In the genomic region with DNA sequence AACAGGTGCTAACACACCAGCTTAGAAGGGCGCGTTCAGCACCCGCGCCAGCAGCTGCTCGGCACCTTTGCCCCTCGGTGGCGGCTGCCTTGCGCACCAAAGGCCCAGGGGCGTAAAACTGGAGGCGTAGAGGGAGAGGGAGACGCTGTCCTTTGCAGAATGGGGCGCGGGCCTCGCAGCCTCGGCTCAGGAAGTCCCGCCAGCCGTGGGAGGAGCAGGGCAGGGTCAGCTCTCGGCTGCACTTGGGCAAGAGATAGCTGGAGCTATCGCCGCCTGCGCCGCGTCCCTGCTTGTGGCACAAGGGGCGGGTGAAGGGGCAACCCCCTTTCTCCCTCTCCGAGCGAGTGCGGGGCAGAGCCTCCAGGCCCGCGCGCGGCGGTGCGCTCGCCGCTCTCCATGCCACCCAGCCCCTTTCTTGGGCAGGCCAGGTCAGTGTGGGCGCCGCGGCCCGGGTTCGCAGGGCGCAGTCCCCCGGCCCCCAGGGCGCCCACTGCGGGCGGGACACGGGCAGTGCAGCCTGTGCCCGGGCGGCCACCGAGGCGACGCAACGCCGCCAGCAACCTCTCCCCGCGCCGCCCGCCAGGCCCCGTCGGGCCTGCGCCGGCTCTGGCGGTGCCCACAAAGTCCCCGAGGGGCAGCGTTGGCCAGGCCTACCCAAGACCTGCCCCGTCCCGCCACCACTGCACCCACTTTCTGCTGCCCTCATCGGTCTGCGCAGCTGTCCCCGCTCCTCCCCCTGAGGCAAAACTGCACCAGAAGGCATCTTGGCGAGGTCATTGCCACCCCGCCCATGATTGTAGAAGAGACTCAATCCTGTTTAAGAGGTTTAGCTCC, we compare ENCODE assay signal across 1 cellular context.
TF ChIP-seq lines count a peak whose summit lies in the region.

No MANE protein-coding gene starts in this region.

TF ChIP-seq in WTC11, 78 proteins besides CTCF, POLR2A, EP300 and RAD21 (continued from another document and continues in another):
- TF ChIP-seq, protein P1, sequence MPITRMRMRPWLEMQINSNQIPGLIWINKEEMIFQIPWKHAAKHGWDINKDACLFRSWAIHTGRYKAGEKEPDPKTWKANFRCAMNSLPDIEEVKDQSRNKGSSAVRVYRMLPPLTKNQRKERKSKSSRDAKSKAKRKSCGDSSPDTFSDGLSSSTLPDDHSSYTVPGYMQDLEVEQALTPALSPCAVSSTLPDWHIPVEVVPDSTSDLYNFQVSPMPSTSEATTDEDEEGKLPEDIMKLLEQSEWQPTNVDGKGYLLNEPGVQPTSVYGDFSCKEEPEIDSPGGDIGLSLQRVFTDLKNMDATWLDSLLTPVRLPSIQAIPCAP (CRISPR knock-in tag; IDR thresholded peaks at IDR 0.05), result no peak
- TF ChIP-seq ZNF396 (CRISPR knock-in tag; IDR thresholded peaks at IDR 0.05; ENCODE audit: borderline replicate concordance) (no peak), IRF2 (CRISPR knock-in tag; IDR thresholded peaks at IDR 0.05; ENCODE audit: borderline replicate concordance, low read depth) (no peak), CREM (CRISPR knock-in tag; IDR thresholded peaks at IDR 0.05) (no peak), OVOL2 (CRISPR knock-in tag; IDR thresholded peaks at IDR 0.05; ENCODE audit: borderline replicate concordance) (no peak), KAT7 (CRISPR knock-in tag; IDR thresholded peaks at IDR 0.05; ENCODE audit: borderline replicate concordance) (no peak), NFE2L1 (CRISPR knock-in tag; IDR thresholded peaks at IDR 0.05) (no peak), ZNF671 (CRISPR knock-in tag; IDR thresholded peaks at IDR 0.05) (no peak), EMX1 (CRISPR knock-in tag; IDR thresholded peaks at IDR 0.05) (0 out of 2 replicates have a peak, but pooled peaks have one; percentile 85), JUN (CRISPR knock-in tag; IDR thresholded peaks at IDR 0.05) (no peak), SOX15 (CRISPR knock-in tag; IDR thresholded peaks at IDR 0.05) (no peak), FOXP1 (CRISPR knock-in tag; IDR thresholded peaks at IDR 0.05; ENCODE audit: borderline replicate concordance) (peak; percentile 81; the same call in 1 of the 2 replicates), ZNF423 (CRISPR knock-in tag; IDR thresholded peaks at IDR 0.05) (no peak), TP53 (CRISPR knock-in tag; IDR thresholded peaks at IDR 0.05) (no peak), ATF1 (CRISPR knock-in tag; IDR thresholded peaks at IDR 0.05) (no peak), MXD4 (CRISPR knock-in tag; IDR thresholded peaks at IDR 0.05; ENCODE audit: borderline replicate concordance) (peak; percentile 88; the same call in 1 of the 2 replicates), TEAD4 (CRISPR knock-in tag; IDR thresholded peaks at IDR 0.05) (no peak), NR2C2 (CRISPR knock-in tag; IDR thresholded peaks at IDR 0.05) (no peak), PRRX2 (CRISPR knock-in tag; IDR thresholded peaks at IDR 0.05) (peak; percentile 77), ZNF219 (CRISPR knock-in tag; IDR thresholded peaks at IDR 0.05; ENCODE audit: borderline replicate concordance) (no peak), TCF7 (CRISPR knock-in tag; IDR thresholded peaks at IDR 0.05; ENCODE audit: low read depth) (no peak), ZNF232 (CRISPR knock-in tag; IDR thresholded peaks at IDR 0.05) (no peak), ZNF317 (CRISPR knock-in tag; IDR thresholded peaks at IDR 0.05; ENCODE audit: borderline replicate concordance, low read depth) (no peak)
- TF ChIP-seq, protein P2, sequence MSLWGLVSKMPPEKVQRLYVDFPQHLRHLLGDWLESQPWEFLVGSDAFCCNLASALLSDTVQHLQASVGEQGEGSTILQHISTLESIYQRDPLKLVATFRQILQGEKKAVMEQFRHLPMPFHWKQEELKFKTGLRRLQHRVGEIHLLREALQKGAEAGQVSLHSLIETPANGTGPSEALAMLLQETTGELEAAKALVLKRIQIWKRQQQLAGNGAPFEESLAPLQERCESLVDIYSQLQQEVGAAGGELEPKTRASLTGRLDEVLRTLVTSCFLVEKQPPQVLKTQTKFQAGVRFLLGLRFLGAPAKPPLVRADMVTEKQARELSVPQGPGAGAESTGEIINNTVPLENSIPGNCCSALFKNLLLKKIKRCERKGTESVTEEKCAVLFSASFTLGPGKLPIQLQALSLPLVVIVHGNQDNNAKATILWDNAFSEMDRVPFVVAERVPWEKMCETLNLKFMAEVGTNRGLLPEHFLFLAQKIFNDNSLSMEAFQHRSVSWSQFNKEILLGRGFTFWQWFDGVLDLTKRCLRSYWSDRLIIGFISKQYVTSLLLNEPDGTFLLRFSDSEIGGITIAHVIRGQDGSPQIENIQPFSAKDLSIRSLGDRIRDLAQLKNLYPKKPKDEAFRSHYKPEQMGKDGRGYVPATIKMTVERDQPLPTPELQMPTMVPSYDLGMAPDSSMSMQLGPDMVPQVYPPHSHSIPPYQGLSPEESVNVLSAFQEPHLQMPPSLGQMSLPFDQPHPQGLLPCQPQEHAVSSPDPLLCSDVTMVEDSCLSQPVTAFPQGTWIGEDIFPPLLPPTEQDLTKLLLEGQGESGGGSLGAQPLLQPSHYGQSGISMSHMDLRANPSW (CRISPR knock-in tag; conservative IDR thresholded peaks at IDR 0.05; ENCODE audit: low read depth), result no peak
- TF ChIP-seq, protein P3, sequence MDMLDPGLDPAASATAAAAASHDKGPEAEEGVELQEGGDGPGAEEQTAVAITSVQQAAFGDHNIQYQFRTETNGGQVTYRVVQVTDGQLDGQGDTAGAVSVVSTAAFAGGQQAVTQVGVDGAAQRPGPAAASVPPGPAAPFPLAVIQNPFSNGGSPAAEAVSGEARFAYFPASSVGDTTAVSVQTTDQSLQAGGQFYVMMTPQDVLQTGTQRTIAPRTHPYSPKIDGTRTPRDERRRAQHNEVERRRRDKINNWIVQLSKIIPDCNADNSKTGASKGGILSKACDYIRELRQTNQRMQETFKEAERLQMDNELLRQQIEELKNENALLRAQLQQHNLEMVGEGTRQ (CRISPR knock-in tag; IDR thresholded peaks at IDR 0.05), result no peak
- TF ChIP-seq, protein P4, sequence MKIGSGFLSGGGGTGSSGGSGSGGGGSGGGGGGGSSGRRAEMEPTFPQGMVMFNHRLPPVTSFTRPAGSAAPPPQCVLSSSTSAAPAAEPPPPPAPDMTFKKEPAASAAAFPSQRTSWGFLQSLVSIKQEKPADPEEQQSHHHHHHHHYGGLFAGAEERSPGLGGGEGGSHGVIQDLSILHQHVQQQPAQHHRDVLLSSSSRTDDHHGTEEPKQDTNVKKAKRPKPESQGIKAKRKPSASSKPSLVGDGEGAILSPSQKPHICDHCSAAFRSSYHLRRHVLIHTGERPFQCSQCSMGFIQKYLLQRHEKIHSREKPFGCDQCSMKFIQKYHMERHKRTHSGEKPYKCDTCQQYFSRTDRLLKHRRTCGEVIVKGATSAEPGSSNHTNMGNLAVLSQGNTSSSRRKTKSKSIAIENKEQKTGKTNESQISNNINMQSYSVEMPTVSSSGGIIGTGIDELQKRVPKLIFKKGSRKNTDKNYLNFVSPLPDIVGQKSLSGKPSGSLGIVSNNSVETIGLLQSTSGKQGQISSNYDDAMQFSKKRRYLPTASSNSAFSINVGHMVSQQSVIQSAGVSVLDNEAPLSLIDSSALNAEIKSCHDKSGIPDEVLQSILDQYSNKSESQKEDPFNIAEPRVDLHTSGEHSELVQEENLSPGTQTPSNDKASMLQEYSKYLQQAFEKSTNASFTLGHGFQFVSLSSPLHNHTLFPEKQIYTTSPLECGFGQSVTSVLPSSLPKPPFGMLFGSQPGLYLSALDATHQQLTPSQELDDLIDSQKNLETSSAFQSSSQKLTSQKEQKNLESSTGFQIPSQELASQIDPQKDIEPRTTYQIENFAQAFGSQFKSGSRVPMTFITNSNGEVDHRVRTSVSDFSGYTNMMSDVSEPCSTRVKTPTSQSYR (CRISPR knock-in tag; IDR thresholded peaks at IDR 0.05), result no peak
- TF ChIP-seq, protein P5, sequence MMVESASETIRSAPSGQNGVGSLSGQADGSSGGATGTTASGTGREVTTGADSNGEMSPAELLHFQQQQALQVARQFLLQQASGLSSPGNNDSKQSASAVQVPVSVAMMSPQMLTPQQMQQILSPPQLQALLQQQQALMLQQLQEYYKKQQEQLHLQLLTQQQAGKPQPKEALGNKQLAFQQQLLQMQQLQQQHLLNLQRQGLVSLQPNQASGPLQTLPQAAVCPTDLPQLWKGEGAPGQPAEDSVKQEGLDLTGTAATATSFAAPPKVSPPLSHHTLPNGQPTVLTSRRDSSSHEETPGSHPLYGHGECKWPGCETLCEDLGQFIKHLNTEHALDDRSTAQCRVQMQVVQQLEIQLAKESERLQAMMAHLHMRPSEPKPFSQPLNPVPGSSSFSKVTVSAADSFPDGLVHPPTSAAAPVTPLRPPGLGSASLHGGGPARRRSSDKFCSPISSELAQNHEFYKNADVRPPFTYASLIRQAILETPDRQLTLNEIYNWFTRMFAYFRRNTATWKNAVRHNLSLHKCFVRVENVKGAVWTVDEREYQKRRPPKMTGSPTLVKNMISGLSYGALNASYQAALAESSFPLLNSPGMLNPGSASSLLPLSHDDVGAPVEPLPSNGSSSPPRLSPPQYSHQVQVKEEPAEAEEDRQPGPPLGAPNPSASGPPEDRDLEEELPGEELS (CRISPR knock-in tag; IDR thresholded peaks at IDR 0.05), result peak; percentile 40; the same call in 1 of the 2 replicates
- TF ChIP-seq, protein P6, sequence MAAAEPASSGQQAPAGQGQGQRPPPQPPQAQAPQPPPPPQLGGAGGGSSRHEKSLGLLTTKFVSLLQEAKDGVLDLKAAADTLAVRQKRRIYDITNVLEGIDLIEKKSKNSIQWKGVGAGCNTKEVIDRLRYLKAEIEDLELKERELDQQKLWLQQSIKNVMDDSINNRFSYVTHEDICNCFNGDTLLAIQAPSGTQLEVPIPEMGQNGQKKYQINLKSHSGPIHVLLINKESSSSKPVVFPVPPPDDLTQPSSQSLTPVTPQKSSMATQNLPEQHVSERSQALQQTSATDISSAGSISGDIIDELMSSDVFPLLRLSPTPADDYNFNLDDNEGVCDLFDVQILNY (CRISPR knock-in tag; IDR thresholded peaks at IDR 0.05), result no peak
- TF ChIP-seq, protein P7, sequence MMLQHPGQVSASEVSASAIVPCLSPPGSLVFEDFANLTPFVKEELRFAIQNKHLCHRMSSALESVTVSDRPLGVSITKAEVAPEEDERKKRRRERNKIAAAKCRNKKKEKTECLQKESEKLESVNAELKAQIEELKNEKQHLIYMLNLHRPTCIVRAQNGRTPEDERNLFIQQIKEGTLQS (CRISPR knock-in tag; conservative IDR thresholded peaks at IDR 0.05), result no peak
- TF ChIP-seq, protein P8, sequence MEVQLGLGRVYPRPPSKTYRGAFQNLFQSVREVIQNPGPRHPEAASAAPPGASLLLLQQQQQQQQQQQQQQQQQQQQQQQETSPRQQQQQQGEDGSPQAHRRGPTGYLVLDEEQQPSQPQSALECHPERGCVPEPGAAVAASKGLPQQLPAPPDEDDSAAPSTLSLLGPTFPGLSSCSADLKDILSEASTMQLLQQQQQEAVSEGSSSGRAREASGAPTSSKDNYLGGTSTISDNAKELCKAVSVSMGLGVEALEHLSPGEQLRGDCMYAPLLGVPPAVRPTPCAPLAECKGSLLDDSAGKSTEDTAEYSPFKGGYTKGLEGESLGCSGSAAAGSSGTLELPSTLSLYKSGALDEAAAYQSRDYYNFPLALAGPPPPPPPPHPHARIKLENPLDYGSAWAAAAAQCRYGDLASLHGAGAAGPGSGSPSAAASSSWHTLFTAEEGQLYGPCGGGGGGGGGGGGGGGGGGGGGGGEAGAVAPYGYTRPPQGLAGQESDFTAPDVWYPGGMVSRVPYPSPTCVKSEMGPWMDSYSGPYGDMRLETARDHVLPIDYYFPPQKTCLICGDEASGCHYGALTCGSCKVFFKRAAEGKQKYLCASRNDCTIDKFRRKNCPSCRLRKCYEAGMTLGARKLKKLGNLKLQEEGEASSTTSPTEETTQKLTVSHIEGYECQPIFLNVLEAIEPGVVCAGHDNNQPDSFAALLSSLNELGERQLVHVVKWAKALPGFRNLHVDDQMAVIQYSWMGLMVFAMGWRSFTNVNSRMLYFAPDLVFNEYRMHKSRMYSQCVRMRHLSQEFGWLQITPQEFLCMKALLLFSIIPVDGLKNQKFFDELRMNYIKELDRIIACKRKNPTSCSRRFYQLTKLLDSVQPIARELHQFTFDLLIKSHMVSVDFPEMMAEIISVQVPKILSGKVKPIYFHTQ (CRISPR knock-in tag; IDR thresholded peaks at IDR 0.05), result no peak
- TF ChIP-seq, protein P9, sequence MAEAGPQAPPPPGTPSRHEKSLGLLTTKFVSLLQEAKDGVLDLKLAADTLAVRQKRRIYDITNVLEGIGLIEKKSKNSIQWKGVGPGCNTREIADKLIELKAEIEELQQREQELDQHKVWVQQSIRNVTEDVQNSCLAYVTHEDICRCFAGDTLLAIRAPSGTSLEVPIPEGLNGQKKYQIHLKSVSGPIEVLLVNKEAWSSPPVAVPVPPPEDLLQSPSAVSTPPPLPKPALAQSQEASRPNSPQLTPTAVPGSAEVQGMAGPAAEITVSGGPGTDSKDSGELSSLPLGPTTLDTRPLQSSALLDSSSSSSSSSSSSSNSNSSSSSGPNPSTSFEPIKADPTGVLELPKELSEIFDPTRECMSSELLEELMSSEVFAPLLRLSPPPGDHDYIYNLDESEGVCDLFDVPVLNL (CRISPR knock-in tag; IDR thresholded peaks at IDR 0.05; ENCODE audit: borderline replicate concordance, low read depth), result no peak
- TF ChIP-seq, protein P10, sequence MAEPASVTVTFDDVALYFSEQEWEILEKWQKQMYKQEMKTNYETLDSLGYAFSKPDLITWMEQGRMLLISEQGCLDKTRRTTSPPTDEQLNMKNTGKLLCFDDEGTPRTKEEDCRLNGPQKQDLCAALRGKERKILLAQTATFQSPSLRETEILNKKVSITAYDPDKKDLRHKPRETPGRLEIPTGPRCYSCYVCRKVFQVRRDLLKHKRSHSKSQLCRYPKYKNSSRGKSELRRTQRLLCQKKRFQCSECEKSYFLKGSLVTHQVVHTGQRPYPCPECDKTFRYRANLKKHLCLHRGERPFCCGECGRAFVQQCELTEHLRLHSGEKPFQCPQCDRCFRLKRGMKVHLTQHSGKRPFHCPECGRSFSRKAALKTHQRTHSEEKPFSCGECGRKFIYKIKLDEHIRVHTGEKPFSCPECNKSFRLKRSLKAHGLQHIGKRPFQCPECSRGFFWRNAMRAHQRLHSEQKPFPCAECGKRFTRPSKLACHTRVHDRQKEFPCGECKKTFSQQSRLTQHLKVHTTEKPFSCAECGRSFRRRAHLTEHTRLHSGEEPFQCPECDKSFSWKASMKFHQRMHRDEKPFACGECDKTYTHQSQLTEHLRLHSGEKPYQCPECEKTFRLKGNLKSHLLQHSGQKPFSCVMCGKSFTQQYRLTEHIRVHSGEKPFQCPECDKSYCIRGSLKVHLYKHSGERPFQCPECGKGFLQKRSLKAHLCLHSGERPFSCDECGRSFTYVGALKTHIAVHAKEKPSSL (CRISPR knock-in tag; conservative IDR thresholded peaks at IDR 0.05), result no peak
- TF ChIP-seq, protein P11, sequence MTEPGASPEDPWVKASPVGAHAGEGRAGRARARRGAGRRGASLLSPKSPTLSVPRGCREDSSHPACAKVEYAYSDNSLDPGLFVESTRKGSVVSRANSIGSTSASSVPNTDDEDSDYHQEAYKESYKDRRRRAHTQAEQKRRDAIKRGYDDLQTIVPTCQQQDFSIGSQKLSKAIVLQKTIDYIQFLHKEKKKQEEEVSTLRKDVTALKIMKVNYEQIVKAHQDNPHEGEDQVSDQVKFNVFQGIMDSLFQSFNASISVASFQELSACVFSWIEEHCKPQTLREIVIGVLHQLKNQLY (CRISPR knock-in tag; IDR thresholded peaks at IDR 0.05), result no peak
- TF ChIP-seq, protein P12, sequence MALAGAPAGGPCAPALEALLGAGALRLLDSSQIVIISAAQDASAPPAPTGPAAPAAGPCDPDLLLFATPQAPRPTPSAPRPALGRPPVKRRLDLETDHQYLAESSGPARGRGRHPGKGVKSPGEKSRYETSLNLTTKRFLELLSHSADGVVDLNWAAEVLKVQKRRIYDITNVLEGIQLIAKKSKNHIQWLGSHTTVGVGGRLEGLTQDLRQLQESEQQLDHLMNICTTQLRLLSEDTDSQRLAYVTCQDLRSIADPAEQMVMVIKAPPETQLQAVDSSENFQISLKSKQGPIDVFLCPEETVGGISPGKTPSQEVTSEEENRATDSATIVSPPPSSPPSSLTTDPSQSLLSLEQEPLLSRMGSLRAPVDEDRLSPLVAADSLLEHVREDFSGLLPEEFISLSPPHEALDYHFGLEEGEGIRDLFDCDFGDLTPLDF (CRISPR knock-in tag; IDR thresholded peaks at IDR 0.05), result no peak
